Comparison of ENCODE assay signal across 14 cellular contexts in the genomic region with DNA sequence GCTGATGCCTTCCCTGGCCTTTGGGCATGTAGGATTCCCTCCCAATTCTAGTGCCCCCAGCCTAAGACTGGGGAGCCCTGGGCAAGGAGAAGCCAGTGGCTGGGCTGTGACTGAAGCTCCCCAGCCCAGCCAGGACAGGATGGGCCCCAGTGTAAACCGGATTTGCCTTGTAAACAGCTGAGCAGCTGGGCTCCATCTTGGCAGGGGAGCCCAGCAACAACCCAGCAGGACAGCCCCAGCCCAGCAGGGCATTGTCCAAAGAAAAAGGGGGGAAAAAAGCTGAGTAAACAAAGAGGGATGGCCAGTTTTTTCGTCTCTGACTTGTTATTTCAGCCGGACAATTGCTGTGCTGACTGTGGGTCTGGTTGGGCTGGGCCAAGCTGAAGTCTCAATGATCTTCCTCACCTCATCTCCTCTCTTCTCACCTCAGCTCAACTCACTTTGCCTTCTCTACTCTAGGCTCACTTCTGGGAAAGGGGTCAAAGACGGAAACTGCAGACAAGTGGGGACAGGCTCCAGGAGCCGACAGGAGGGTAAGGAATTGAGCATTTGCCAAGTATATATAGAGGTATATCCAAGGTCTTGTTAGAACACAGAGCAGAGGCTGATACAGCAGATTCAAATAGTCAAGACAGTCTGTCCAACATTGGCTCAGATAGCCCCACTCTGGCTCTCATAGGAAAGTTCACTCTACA.
DNase-seq lines count a peak whose midpoint lies in the region; ATAC-seq, FAIRE-seq and TF ChIP-seq lines count a peak whose summit lies in the region.
"Had no signal": no experiment of that assay in that cellular context is flagged by ENCODE, and none has a peak within 500 bp of the region (broad histone marks: within the 10 kb centered on the region; RNA-seq: fewer than 3 reads in every experiment).

No MANE protein-coding gene starts in this region.

- TF ChIP-seq CTCF in PC-3 (conservative IDR thresholded peaks at IDR 0.05; ENCODE audit: low read depth, low read length) = no peak

- H4K8ac ChIP-seq in trophoblast cell (ENCODE audit: low read depth, low read length) = no peak overlapping the region

- H3K79me1 ChIP-seq in trophoblast cell (ENCODE audit: low read length) = no peaks in the 10 kb centered on the region

- H3K36me3 ChIP-seq in PC-3 (ENCODE audit: low read depth, low read length) = no peaks in the 10 kb centered on the region
- H3K36me3 ChIP-seq in trophoblast cell (ENCODE audit: control insufficient read depth in 1 of 2, insufficient read depth in 2 of 2, low read length in 2 of 2) = no peaks in the 10 kb centered on the region
- H3K36me3 ChIP-seq: ovary had no signal

- WGBS in trophoblast cell (ENCODE audit: extremely low coverage, insufficient coverage, insufficient read length) = no CpG with 5 or more reads among the region's 5 CpGs

- H3F3A ChIP-seq in PC-3 (ENCODE audit: low read length, unreplicated experiment) = no peaks in the 10 kb centered on the region

- H2AFZ ChIP-seq in PC-3 (ENCODE audit: low read length) = no peak overlapping the region
- H2AFZ ChIP-seq in trophoblast cell (ENCODE audit: insufficient read depth, low read length, poor library complexity) = no peak overlapping the region
- H2AFZ ChIP-seq: hepatocyte had no signal

- H3K9me3 ChIP-seq in PC-3 (ENCODE audit: low read length) (no peaks in the 10 kb centered on the region), trophoblast cell (ENCODE audit: insufficient read depth, low read depth, low read length) (no peaks in the 10 kb centered on the region)
- H3K9me3 ChIP-seq: ovary had no signal

- no peak for ATAC-seq in PC-3

- no peak overlapping the region for H2AK5ac ChIP-seq in trophoblast cell (ENCODE audit: low read length)

- H3K9ac ChIP-seq in PC-3 (ENCODE audit: low read length) (no peak overlapping the region), trophoblast cell (ENCODE audit: low read length) (no peak overlapping the region)

- H3K4me1 ChIP-seq in PC-3 (ENCODE audit: insufficient read depth, low read length) (no peaks in the 10 kb centered on the region), trophoblast cell (ENCODE audit: control insufficient read depth in 1 of 2, insufficient read depth in 2 of 2, low read length in 2 of 2) (no peaks in the 10 kb centered on the region)

- H3K4me3 ChIP-seq in PC-3 (ENCODE audit: low read length) = no peak overlapping the region
- H3K4me3 ChIP-seq in trophoblast cell (ENCODE audit: low read depth, low read length) = no peak overlapping the region
- H3K4me3 ChIP-seq: hepatocyte, ovary had no signal

- H2BK5ac ChIP-seq in trophoblast cell (ENCODE audit: low read depth, low read length, poor library complexity) = no peak overlapping the region

- no peak overlapping the region for H3K4ac ChIP-seq in trophoblast cell (ENCODE audit: low read depth, low read length)

- CTCF ChIA-PET in PC-3 (lab: Charles Lee) = no interaction called here

- no peaks in the 10 kb centered on the region for H4K20me1 ChIP-seq in PC-3 (ENCODE audit: low read length)

- no TSS peak for BruUV-seq in PC-3 (replicated peaks; lab: Mats Ljungman, UMichigan)

- no peak overlapping the region for H3K14ac ChIP-seq in trophoblast cell (ENCODE audit: low read length)

- H3K4me2 ChIP-seq in PC-3 (ENCODE audit: low read length) (no peak overlapping the region), trophoblast cell (ENCODE audit: low read length) (no peak overlapping the region)
- H3K4me2 ChIP-seq: hepatocyte had no signal

- H3K23ac ChIP-seq in trophoblast cell (ENCODE audit: low read length) = no peak overlapping the region

- intact Hi-C loops in PC-3 (cut with micrococcal nuclease) = no loop called here

- H3K27me3 ChIP-seq in PC-3 (ENCODE audit: low read length) (no peaks in the 10 kb centered on the region), trophoblast cell (ENCODE audit: insufficient read depth, low read length) (no peaks in the 10 kb centered on the region)
- H3K27me3 ChIP-seq: hepatocyte, ovary had no signal

- H3K9me2 ChIP-seq in PC-3 (replicated peaks; ENCODE audit: low read length) = no peaks in the 10 kb centered on the region

- no peak overlapping the region for H3K18ac ChIP-seq in trophoblast cell (ENCODE audit: low read length)

- H4K12ac ChIP-seq in trophoblast cell (ENCODE audit: low read depth, low read length) = no peak overlapping the region

- H2BK120ac ChIP-seq in trophoblast cell (ENCODE audit: insufficient read depth, low read length, poor library complexity) = no peak overlapping the region

- DNase-seq in NCI-H82 (lab: John Stamatoyannopoulos, UW) (peak; percentile 16), NCI-H82 treated with DMSO at 0.1 percent for 48 hours (lab: John Stamatoyannopoulos, UW; ENCODE audit: unreplicated experiment) (no peak), left kidney (ENCODE audit: low read depth, low spot score) (peak; percentile 55), urothelium cell line (ENCODE audit: low spot score) (no peak), NCI-H446 treated with DMSO at 0.1 percent for 48 hours (lab: John Stamatoyannopoulos, UW) (no peak), PC-3 (no peak), trophoblast cell (no peak)
- DNase-seq: activated effector memory CD4-positive, alpha-beta T cell treated with anti-CD3 and anti-CD28 coated beads, Interleukin-2, amount 50 U/mL, for 16 hours; NCI-H1436 treated with DMSO at 0.1 percent for 48 hours; ovary; stimulated activated CD4-positive, alpha-beta T cell treated with anti-CD3 and anti-CD28 coated beads, Interleukin-12 subunit alpha, Interleukin-12 subunit beta, amount 100 ng/mL, for 4 hours had no signal

- H3K79me2 ChIP-seq in PC-3 (ENCODE audit: low read length) (no peaks in the 10 kb centered on the region), trophoblast cell (ENCODE audit: control insufficient read depth, insufficient read depth, low read length, poor library complexity) (no peaks in the 10 kb centered on the region)
- H3K79me2 ChIP-seq: hepatocyte had no signal

- POLR2A ChIA-PET in PC-3 (lab: Charles Lee; ENCODE audit: unreplicated experiment) = no interaction called here

- peak overlapping the region; percentile 93 for H3K27ac ChIP-seq in cingulate gyrus (ENCODE audit: low read depth, low read length)
- H3K27ac ChIP-seq in PC-3 (ENCODE audit: low read length) = no peak overlapping the region
- no peak overlapping the region for H3K27ac ChIP-seq in trophoblast cell (ENCODE audit: low read depth, low read length)
- H3K27ac ChIP-seq: hepatocyte, ovary had no signal

- FAIRE-seq in urothelium cell line (lab: Jason Lieb, UNC) = peak; percentile 40
- FAIRE-seq: endometrium had no signal

- H2BK12ac ChIP-seq in trophoblast cell (ENCODE audit: low read length) = no peak overlapping the region

- no peak overlapping the region for H4K91ac ChIP-seq in trophoblast cell (ENCODE audit: low read depth, low read length)

Comparison
In these comparisons a context has a peak if more than half of its experiments do, and no peak if none do; other contexts are left out.
1. DNase-seq: peak in NCI-H82 (single experiment) and left kidney (single experiment); none in NCI-H82 treated with DMSO at 0.1 percent for 48 hours (single experiment), urothelium cell line (single experiment), NCI-H446 treated with DMSO at 0.1 percent for 48 hours (single experiment), PC-3 (single experiment) and trophoblast cell (0 of 2).